In the genomic region with DNA sequence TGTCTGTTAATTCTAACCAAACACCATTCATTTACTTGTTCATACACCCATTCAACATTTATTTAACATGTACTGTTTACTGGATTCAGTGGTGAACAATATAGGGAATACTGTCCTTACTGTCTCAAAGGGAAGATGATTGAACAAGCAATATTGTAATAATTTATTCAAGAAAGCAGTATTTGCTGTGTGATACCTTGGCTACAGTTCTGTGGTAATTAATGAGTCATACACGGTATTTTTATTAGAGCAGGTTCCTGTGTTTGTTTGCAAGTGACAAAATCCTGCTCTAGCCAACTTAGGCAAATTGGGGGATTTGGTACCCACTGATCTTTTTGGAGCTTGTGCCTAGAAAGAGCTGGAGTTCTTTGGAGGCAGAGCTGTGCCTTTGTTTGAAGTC, we compare ENCODE assay signal across 14 cellular contexts. TPM values are rescaled to one million over a fixed set of nuclear protein-coding genes. Genes with fewer than 3 reads are reported as not detected.
DNase-seq lines count a peak whose midpoint lies in the region; FAIRE-seq lines count a peak whose summit lies in the region.
"Had no signal": no experiment of that assay in that cellular context is flagged by ENCODE, and none has a peak within 500 bp of the region (broad histone marks: within the 10 kb centered on the region; RNA-seq: fewer than 3 reads in every experiment).

No MANE protein-coding gene starts in this region.

- peak; percentile 51 for DNase-seq in M059J (ENCODE audit: low read depth)
- peak; percentile 19 for DNase-seq in astrocyte of the hippocampus (ENCODE audit: low read depth, low spot score)
- no peak for DNase-seq in NCI-H2196 treated with DMSO at 0.1 percent for 48 hours (lab: John Stamatoyannopoulos, UW; ENCODE audit: unreplicated experiment)
- no peak for DNase-seq in NOMO-1 treated with DMSO at 0.1 percent for 48 hours (lab: John Stamatoyannopoulos, UW; ENCODE audit: unreplicated experiment)
- no peak for DNase-seq in AG20443 (ENCODE audit: low spot score)
- DNase-seq: ACHN; AML-193; CD4-positive, alpha-beta T cell; DMS153; DMS79; GDM1; GM23248 had no signal

- peak; percentile 91 for FAIRE-seq in islet of Langerhans (lab: Jason Lieb, UNC)
- FAIRE-seq: A204.1 had no signal

RNA-seq across cellular contexts. Expression of a gene that starts 15.7 kb away (rescaled TPM):
- total RNA-seq in M059J (2014; rRNA removed; shearing (Covaris generic)): 1.4 and 1.9 TPM in 2 replicates
- total RNA-seq: CD4-positive, alpha-beta T cell had no signal

RNA-seq across cellular contexts. Expression of a gene that starts 16.0 kb away (rescaled TPM):
- 26.1 and 29.8 TPM in 2 replicates for total RNA-seq in M059J (2014; rRNA removed; shearing (Covaris generic))

RNA-seq across cellular contexts. Expression of a gene that starts 28.5 kb away (rescaled TPM):
- total RNA-seq in M059J (2014; rRNA removed; shearing (Covaris generic)): 77.2 and 89.5 TPM in 2 replicates

RNA-seq across cellular contexts. Expression of a gene that starts 28.6 kb away (rescaled TPM):
- 205 and 225 TPM in 2 replicates for total RNA-seq in M059J (2014; rRNA removed; shearing (Covaris generic))

RNA-seq across cellular contexts. Expression of a gene that starts 32.9 kb away (rescaled TPM):
- total RNA-seq in M059J (2014; rRNA removed; shearing (Covaris generic)): 32.0 and 45.7 TPM in 2 replicates

Comparison
In these comparisons a context has a peak if more than half of its experiments do, and no peak if none do; other contexts are left out.
1. DNase-seq: peak in M059J (single experiment) and astrocyte of the hippocampus (single experiment); none in NCI-H2196 treated with DMSO at 0.1 percent for 48 hours (single experiment), NOMO-1 treated with DMSO at 0.1 percent for 48 hours (single experiment) and AG20443 (single experiment).